Comparison of ENCODE assay signal across 21 cellular contexts in genomic region chr7:158558816-158559215, GRCh38.
"Had no signal": no experiment of that assay in that cellular context is flagged by ENCODE, and none has a peak within 500 bp of the region (broad histone marks: within the 10 kb centered on the region; RNA-seq: fewer than 3 reads in every experiment).

No MANE protein-coding gene starts in this region.

- H3K4me1 ChIP-seq: colonic mucosa, esophagus squamous epithelium, gastrocnemius medialis, heart right ventricle, left lung, lower lobe of right lung had no signal

- H3K4me3 ChIP-seq: colonic mucosa, esophagus squamous epithelium, gastrocnemius medialis, heart right ventricle, left lung, lower lobe of right lung, mucosa of descending colon had no signal

- DNase-seq: colonic mucosa; cortex of kidney; effector CD8-positive, alpha-beta T cell; effector memory CD8-positive, alpha-beta T cell; erythroblast; esophagus squamous epithelium; foreskin fibroblast; foreskin melanocyte; gastrocnemius medialis; glutamatergic neuron; head of caudate nucleus; heart right ventricle; hippocampal formation; left cardiac atrium; left lung; left ventricle myocardium superior; lower lobe of right lung; mesenchymal stem cell; mucosa of descending colon had no signal

- ATAC-seq: effector memory CD8-positive, alpha-beta T cell; esophagus mucosa; gastrocnemius medialis; heart right ventricle; left cardiac atrium; left lung; left ventricle myocardium superior; lower lobe of right lung; mucosa of descending colon had no signal

- H3K27me3 ChIP-seq: colonic mucosa, gastrocnemius medialis, left lung had no signal

- H3K27ac ChIP-seq: colonic mucosa, epithelial cell of prostate, esophagus squamous epithelium, gastrocnemius medialis, heart right ventricle, left lung, lower lobe of right lung had no signal

- H3K9me3 ChIP-seq: colonic mucosa, esophagus squamous epithelium, gastrocnemius medialis, heart right ventricle, left lung, lower lobe of right lung, mucosa of descending colon had no signal

- H3K36me3 ChIP-seq: colonic mucosa, esophagus squamous epithelium, gastrocnemius medialis, heart right ventricle, left lung, lower lobe of right lung had no signal
